Comparison of ENCODE assay signal across 16 cellular contexts in genomic region chr2:47222813-47223564, GRCh38.
"Had no signal": no experiment of that assay in that cellular context is flagged by ENCODE, and none has a peak within 500 bp of the region (broad histone marks: within the 10 kb centered on the region; RNA-seq: fewer than 3 reads in every experiment).

No MANE protein-coding gene starts in this region.

- H3K9me3 Mint-ChIP-seq: activated CD4-positive, alpha-beta T cell treated with anti-CD3 and anti-CD28 coated beads, Interleukin-2, amount 10 ng/mL, durations not matched to agents 7 days and 5 days; effector memory CD8-positive, alpha-beta T cell; T-helper 2 cell treated with Interferon-gamma antibody and Interleukin-4, amounts not matched to agents 5 μg/mL and 100 μg/mL, for 36 hours had no signal

- H3K27me3 Mint-ChIP-seq: activated CD4-positive, alpha-beta T cell treated with anti-CD3 and anti-CD28 coated beads, Interleukin-2, amount 10 ng/mL, durations not matched to agents 7 days and 5 days; progenitor cell of endocrine pancreas had no signal

- H3K27me3 ChIP-seq: gastrocnemius medialis, vagina had no signal

- H3K4me3 Mint-ChIP-seq: activated CD4-positive, alpha-beta T cell treated with anti-CD3 and anti-CD28 coated beads, Interleukin-2, amount 10 ng/mL, durations not matched to agents 7 days and 5 days; effector memory CD8-positive, alpha-beta T cell; T-helper 2 cell treated with Interferon-gamma antibody and Interleukin-4, amounts not matched to agents 5 μg/mL and 100 μg/mL, for 36 hours had no signal

- H3K36me3 ChIP-seq: gastrocnemius medialis, thoracic aorta, vagina had no signal

- H3K4me3 ChIP-seq: gastrocnemius medialis, thoracic aorta, vagina had no signal

- H3K27ac Mint-ChIP-seq: activated CD4-positive, alpha-beta T cell treated with anti-CD3 and anti-CD28 coated beads, Interleukin-2, amount 10 ng/mL, durations not matched to agents 7 days and 5 days; effector memory CD8-positive, alpha-beta T cell; progenitor cell of endocrine pancreas; T-helper 2 cell treated with Interferon-gamma antibody and Interleukin-4, amounts not matched to agents 5 μg/mL and 100 μg/mL, for 36 hours had no signal

- H3K4me1 Mint-ChIP-seq: activated CD4-positive, alpha-beta T cell treated with anti-CD3 and anti-CD28 coated beads, Interleukin-2, amount 10 ng/mL, durations not matched to agents 7 days and 5 days had no signal

- H3K9me3 ChIP-seq: gastrocnemius medialis, thoracic aorta, vagina had no signal

- DNase-seq: activated CD4-positive, alpha-beta T cell treated with anti-CD3 and anti-CD28 coated beads, Interleukin-2, amount 10 ng/mL, durations not matched to agents 7 days and 5 days; activated CD8-positive, alpha-beta memory T cell treated with anti-CD3 and anti-CD28 coated beads, Interleukin-2, amount 50 U/mL, for 48 hours; activated naive CD4-positive, alpha-beta T cell treated with Interleukin-2 at 50 U/mL for 16 hours; aorta; dermis blood vessel endothelial cell; effector memory CD8-positive, alpha-beta T cell; gastrocnemius medialis; stimulated activated CD4-positive, alpha-beta T cell treated with anti-CD3 and anti-CD28 coated beads, Interleukin-12 subunit alpha, Interleukin-12 subunit beta, amount 100 ng/mL, for 4 hours; stimulated activated CD4-positive, alpha-beta T cell treated with anti-CD3 and anti-CD28 coated beads, Interleukin-2, amount 100 ng/mL, for 24 hours had no signal

- H3K27ac ChIP-seq: epithelial cell of prostate, gastrocnemius medialis, thoracic aorta, vagina had no signal

- ATAC-seq: effector memory CD8-positive, alpha-beta T cell; gastrocnemius medialis; left lobe of liver; sciatic nerve had no signal
